Comparison of ENCODE assay signal across 22 cellular contexts in genomic region chr5:125338804-125339203, GRCh38.
"Had no signal": no experiment of that assay in that cellular context is flagged by ENCODE, and none has a peak within 500 bp of the region (broad histone marks: within the 10 kb centered on the region; RNA-seq: fewer than 3 reads in every experiment).

No MANE protein-coding gene starts in this region.

- DNase-seq: activated CD4-positive, alpha-beta T cell treated with anti-CD3 and anti-CD28 coated beads for 36 hours; activated CD4-positive, alpha-beta T cell treated with anti-CD3 and anti-CD28 coated beads, Interleukin-2, amount 50 U/mL, for 4 hours; activated CD8-positive, alpha-beta memory T cell treated with anti-CD3 and anti-CD28 coated beads, Interleukin-2, amount 50 U/mL, for 48 hours; activated naive CD4-positive, alpha-beta T cell; activated T-cell treated with anti-CD3 and anti-CD28 coated beads, Interleukin-2, amount 50 U/mL, for 4 hours; amniotic stem cell; colonic mucosa; dorsolateral prefrontal cortex; esophagus squamous epithelium; heart right ventricle; lower lobe of right lung; naive thymus-derived CD8-positive, alpha-beta T cell; ovary; right cardiac atrium; stimulated activated CD4-positive, alpha-beta T cell treated with anti-CD3 and anti-CD28 coated beads, Interleukin-1b, Interleukin-23, amount 100 ng/mL, for 48 hours; T-helper 9 cell; transverse colon; uterus had no signal

- H3K4me1 ChIP-seq: colonic mucosa, lower lobe of right lung, transverse colon, uterus had no signal

- H3K27me3 Mint-ChIP-seq: activated CD4-positive, alpha-beta T cell treated with anti-CD3 and anti-CD28 coated beads for 36 hours; activated naive CD8-positive, alpha-beta T cell; naive thymus-derived CD8-positive, alpha-beta T cell had no signal

- H3K27ac ChIP-seq: colonic mucosa, dorsolateral prefrontal cortex, esophagus squamous epithelium, heart right ventricle, lower lobe of right lung, ovary, skin epidermis, transverse colon, uterus had no signal

- H3K36me3 Mint-ChIP-seq: activated naive CD8-positive, alpha-beta T cell; naive thymus-derived CD8-positive, alpha-beta T cell had no signal

- H3K36me3 ChIP-seq: colonic mucosa, esophagus squamous epithelium, heart right ventricle, lower lobe of right lung, ovary, transverse colon, uterus had no signal

- ATAC-seq: activated CD4-positive, alpha-beta T cell treated with anti-CD3 and anti-CD28 coated beads for 36 hours; activated T-cell treated with anti-CD3 and anti-CD28 coated beads, Interleukin-2, amount 50 U/mL, for 4 hours; heart right ventricle; left lobe of liver; lower lobe of right lung; naive thymus-derived CD8-positive, alpha-beta T cell; right cardiac atrium had no signal

- H3K27me3 ChIP-seq: colonic mucosa, dorsolateral prefrontal cortex, esophagus squamous epithelium, heart right ventricle, ovary, transverse colon, uterus had no signal

- H3K9me3 ChIP-seq: colonic mucosa, esophagus squamous epithelium, lower lobe of right lung, ovary, transverse colon, uterus had no signal

- H3K4me3 ChIP-seq: colonic mucosa, dorsolateral prefrontal cortex, esophagus squamous epithelium, heart right ventricle, lower lobe of right lung, ovary, skin epidermis, transverse colon, uterus had no signal

- H3K27ac Mint-ChIP-seq: activated CD4-positive, alpha-beta T cell treated with anti-CD3 and anti-CD28 coated beads for 36 hours; activated naive CD8-positive, alpha-beta T cell; activated T-helper 2 cell treated with anti-CD3 and anti-CD28 coated beads, Interferon-gamma antibody, Interleukin-2, Interleukin-4, amounts not matched to agents 10 μg/mL and 5 μg/mL and 100 μg/mL, durations not matched to agents 14 hours and 24 hours and 36 hours; naive thymus-derived CD8-positive, alpha-beta T cell had no signal

- H3K4me3 Mint-ChIP-seq: activated CD4-positive, alpha-beta T cell treated with anti-CD3 and anti-CD28 coated beads for 36 hours; activated naive CD8-positive, alpha-beta T cell; activated T-cell treated with anti-CD3 and anti-CD28 coated beads, Interleukin-2, amount 50 U/mL, for 4 hours; naive thymus-derived CD8-positive, alpha-beta T cell had no signal
